ENCODE assay signal across 11 cellular contexts in genomic region chr6:38212579-38212978, GRCh38.
DNase-seq lines count a peak whose midpoint lies in the region; ATAC-seq and TF ChIP-seq lines count a peak whose summit lies in the region.
"Had no signal": no experiment of that assay in that cellular context is flagged by ENCODE, and none has a peak within 500 bp of the region (broad histone marks: within the 10 kb centered on the region; RNA-seq: fewer than 3 reads in every experiment).

No MANE protein-coding gene starts in this region.

- no peak overlapping the region for H3K9ac ChIP-seq in BLaER1

- no peaks in the 10 kb centered on the region for H3K27me3 Mint-ChIP-seq in mesothelial cell of epicardium (ENCODE audit: low read depth)

- no peaks in the 10 kb centered on the region for H3K36me3 ChIP-seq in BLaER1
- H3K36me3 ChIP-seq in mesodermal cell (ENCODE audit: control insufficient read depth, insufficient read depth, low read length), result no peaks in the 10 kb centered on the region

- H3K9me3 ChIP-seq in BLaER1 (no peaks in the 10 kb centered on the region), mesodermal cell (ENCODE audit: control insufficient read depth, low read length) (no peaks in the 10 kb centered on the region)
- H3K9me3 ChIP-seq: testis had no signal

- no peaks in the 10 kb centered on the region for H3K27me3 ChIP-seq in BLaER1
- H3K27me3 ChIP-seq: testis had no signal

- H3K27ac Mint-ChIP-seq in mesothelial cell of epicardium, result no peak overlapping the region
- H3K27ac Mint-ChIP-seq: activated CD8-positive, alpha-beta T cell treated with anti-CD3 and anti-CD28 coated beads, Interleukin-2, amount 10 ng/mL, durations not matched to agents 7 days and 5 days had no signal

- 41 to 75% methylated on average over 2 to 5 of the region's 5 CpGs for WGBS in mesodermal cell (ENCODE audit: insufficient coverage in 2 of 2), 2 experiments

- peak overlapping the region; percentile 37 for H3K4me2 ChIP-seq in BLaER1

- H3K4me1 Mint-ChIP-seq in mesothelial cell of epicardium, result peaks cover 29% of the 10 kb centered on the region

- no peak overlapping the region for H3K4me3 ChIP-seq in BLaER1
- H3K4me3 ChIP-seq in cardiac fibroblast (replicated peaks in 1 of 2; ENCODE audit: low read depth in 2 of 2, low read length in 2 of 2), result no peak overlapping the region
- H3K4me3 ChIP-seq in mesodermal cell (ENCODE audit: extremely low read depth, insufficient read depth, low read length, poor library complexity, severe bottlenecking), result no peak overlapping the region
- H3K4me3 ChIP-seq: testis had no signal

- H3K36me3 Mint-ChIP-seq in mesothelial cell of epicardium, result no peaks in the 10 kb centered on the region

- no peaks in the 10 kb centered on the region for H4K20me1 ChIP-seq in BLaER1

- H3K4me3 Mint-ChIP-seq in mesothelial cell of epicardium, result no peak overlapping the region
- H3K4me3 Mint-ChIP-seq: activated CD8-positive, alpha-beta T cell treated with anti-CD3 and anti-CD28 coated beads, Interleukin-2, amount 10 ng/mL, durations not matched to agents 7 days and 5 days had no signal

- peaks cover 33% of the 10 kb centered on the region for H3K4me1 ChIP-seq in BLaER1
- peaks cover 10% of the 10 kb centered on the region for H3K4me1 ChIP-seq in mesodermal cell (ENCODE audit: control insufficient read depth, insufficient read depth, low read length, poor library complexity, severe bottlenecking)

- no peak overlapping the region for H3K27ac ChIP-seq in BLaER1
- H3K27ac ChIP-seq in mesodermal cell (ENCODE audit: low read depth, low read length, severe bottlenecking), result peak overlapping the region; percentile 19

- DNase-seq in NCI-H2029 treated with DMSO at 0.1 percent for 48 hours (lab: John Stamatoyannopoulos, UW) (peak; percentile 82), cardiac fibroblast (ENCODE audit: low read depth in 2 of 2) (peak; percentile 8 to 24), mesothelial cell of epicardium (ENCODE audit: low spot score in 2 of 2, unreplicated experiment in 2 of 2) (no peak)
- DNase-seq: activated CD8-positive, alpha-beta T cell treated with anti-CD3 and anti-CD28 coated beads, Interleukin-2, amount 10 ng/mL, durations not matched to agents 7 days and 5 days; islet precursor cell; testis had no signal

- no peaks in the 10 kb centered on the region for H3K9me3 Mint-ChIP-seq in mesothelial cell of epicardium

- no peak for TF ChIP-seq CTCF in cardiac fibroblast (IDR thresholded peaks at IDR 0.05; ENCODE audit: low read depth, low read length)
- TF ChIP-seq CTCF in mesothelial cell of epicardium (IDR thresholded peaks at IDR 0.05; ENCODE audit: unreplicated experiment), result no peak

- ATAC-seq in GM21360 (IDR thresholded peaks at IDR 0.05; ENCODE audit: unreplicated experiment) (no peak), HG02571 (IDR thresholded peaks at IDR 0.05; ENCODE audit: unreplicated experiment) (no peak), HG02642 (IDR thresholded peaks at IDR 0.05; ENCODE audit: poor library complexity, unreplicated experiment) (no peak)
- ATAC-seq: activated CD8-positive, alpha-beta T cell treated with anti-CD3 and anti-CD28 coated beads, Interleukin-2, amount 10 ng/mL, durations not matched to agents 7 days and 5 days had no signal

Comparison
In these comparisons a context has a peak if more than half of its experiments do, and no peak if none do; other contexts are left out.
1. DNase-seq: peak in NCI-H2029 treated with DMSO at 0.1 percent for 48 hours (single experiment) and cardiac fibroblast (2 of 2); none in mesothelial cell of epicardium (0 of 2).